In genomic region chr2:126761981-126762878, GRCh38 we compare ENCODE assay signal across 10 cellular contexts.
A peak's percentile ranks its signal among the peaks of the same experiment; 100 is the strongest.
DNase-seq lines count a peak whose midpoint lies in the region; ATAC-seq and TF ChIP-seq lines count a peak whose summit lies in the region.
"Had no signal": no experiment of that assay in that cellular context is flagged by ENCODE, and none has a peak within 500 bp of the region (broad histone marks: within the 10 kb centered on the region; RNA-seq: fewer than 3 reads in every experiment).

No MANE protein-coding gene starts in this region.

- H3K27me3 Mint-ChIP-seq in activated naive CD8-positive, alpha-beta T cell treated with anti-CD3 and anti-CD28 coated beads for 36 hours, result no peaks in the 10 kb centered on the region
- peaks cover 2% of the 10 kb centered on the region for H3K27me3 Mint-ChIP-seq in endothelial cell (ENCODE audit: unreplicated experiment)

- H3K27ac Mint-ChIP-seq in activated naive CD8-positive, alpha-beta T cell treated with anti-CD3 and anti-CD28 coated beads for 36 hours, result peak overlapping the region; percentile 47
- H3K27ac Mint-ChIP-seq in endothelial cell (ENCODE audit: unreplicated experiment), result no peak overlapping the region

- POLR2A ChIA-PET in A673 (lab: Charles Lee; ENCODE audit: low non-redundant PET), result no interaction called here

- no peak for TF ChIP-seq POLR2A in erythroblast (IDR thresholded peaks at IDR 0.05; ENCODE audit: low read length)

- ATAC-seq in GM19351 (IDR thresholded peaks at IDR 0.05; ENCODE audit: unreplicated experiment) (peak; percentile 79), HG03196 (IDR thresholded peaks at IDR 0.05; ENCODE audit: unreplicated experiment) (no peak)
- ATAC-seq: pancreas had no signal

- H3K36me3 ChIP-seq in A673 (ENCODE audit: insufficient read depth, low read length, poor library complexity, severe bottlenecking), result no peaks in the 10 kb centered on the region
- H3K36me3 ChIP-seq: pancreas had no signal

- CTCF ChIA-PET in A673 (lab: Charles Lee), result no interaction called here

- H3K36me3 Mint-ChIP-seq in activated naive CD8-positive, alpha-beta T cell treated with anti-CD3 and anti-CD28 coated beads for 36 hours, result no peaks in the 10 kb centered on the region
- H3K36me3 Mint-ChIP-seq in endothelial cell (ENCODE audit: low read depth, unreplicated experiment), result no peaks in the 10 kb centered on the region

- peak; percentile 18 to 48 for DNase-seq in activated CD4-positive, alpha-beta T cell treated with anti-CD3 and anti-CD28 coated beads for 4 hours
- peak; percentile 56 for DNase-seq in activated naive CD8-positive, alpha-beta T cell treated with anti-CD3 and anti-CD28 coated beads for 36 hours
- DNase-seq in stimulated activated CD8-positive, alpha-beta memory T cell treated with anti-CD3 and anti-CD28 coated beads, Interleukin-4, amount 100 ng/mL, for 48 hours, result peak; percentile 60
- no peak for DNase-seq in A673 (ENCODE audit: low spot score)
- no peak for DNase-seq in erythroblast (lab: John Stamatoyannopoulos, UW)
- no peak for DNase-seq in endothelial cell (ENCODE audit: low spot score)
- DNase-seq: NCI-H2227 treated with DMSO at 0.1 percent for 48 hours had no signal

- no peaks in the 10 kb centered on the region for H3K9me3 Mint-ChIP-seq in activated naive CD8-positive, alpha-beta T cell treated with anti-CD3 and anti-CD28 coated beads for 36 hours
- no peaks in the 10 kb centered on the region for H3K9me3 Mint-ChIP-seq in endothelial cell (ENCODE audit: unreplicated experiment)

- H3K27ac ChIP-seq in A673 (ENCODE audit: low read depth, low read length, poor library complexity, severe bottlenecking), result no peak overlapping the region
- H3K27ac ChIP-seq: pancreas had no signal

- intact Hi-C loops in A673 (cut with micrococcal nuclease; ENCODE audit: unreplicated experiment), result no loop called here

- peaks cover 28% of the 10 kb centered on the region for H3K27me3 ChIP-seq in A673 (replicated peaks; ENCODE audit: insufficient read depth, low read depth, low read length, poor library complexity)
- H3K27me3 ChIP-seq: pancreas had no signal

- H3K4me3 Mint-ChIP-seq in activated naive CD8-positive, alpha-beta T cell treated with anti-CD3 and anti-CD28 coated beads for 36 hours, result peak overlapping the region; percentile 27
- no peak overlapping the region for H3K4me3 Mint-ChIP-seq in endothelial cell (ENCODE audit: unreplicated experiment)

- BruUV-seq in A673 (replicated peaks; lab: Mats Ljungman, UMichigan), result no TSS peak

- TF ChIP-seq CTCF in A673 (conservative IDR thresholded peaks at IDR 0.05; ENCODE audit: low read depth, low read length) (no peak), endothelial cell (IDR thresholded peaks at IDR 0.05; ENCODE audit: unreplicated experiment) (no peak)

- H3K9me3 ChIP-seq in A673 (ENCODE audit: low read depth, low read length, poor library complexity, severe bottlenecking), result no peaks in the 10 kb centered on the region
- H3K9me3 ChIP-seq: pancreas had no signal

- H3K4me1 Mint-ChIP-seq in activated naive CD8-positive, alpha-beta T cell treated with anti-CD3 and anti-CD28 coated beads for 36 hours, result peaks cover 45% of the 10 kb centered on the region
- H3K4me1 Mint-ChIP-seq in endothelial cell (ENCODE audit: unreplicated experiment), result no peaks in the 10 kb centered on the region

- H3K4me1 ChIP-seq in A673 (ENCODE audit: insufficient read depth, low read length, poor library complexity, severe bottlenecking), result no peaks in the 10 kb centered on the region
- H3K4me1 ChIP-seq: pancreas had no signal

- no peak overlapping the region for H3K4me3 ChIP-seq in A673 (ENCODE audit: low read depth, low read length, poor library complexity, severe bottlenecking)
- H3K4me3 ChIP-seq: pancreas had no signal

Comparison
In these comparisons a context has a peak if more than half of its experiments do, and no peak if none do; other contexts are left out.
1. DNase-seq: peak in activated CD4-positive, alpha-beta T cell treated with anti-CD3 and anti-CD28 coated beads for 4 hours (2 of 2), activated naive CD8-positive, alpha-beta T cell treated with anti-CD3 and anti-CD28 coated beads for 36 hours (single experiment) and stimulated activated CD8-positive, alpha-beta memory T cell treated with anti-CD3 and anti-CD28 coated beads, Interleukin-4, amount 100 ng/mL, for 48 hours (single experiment); none in A673 (single experiment), erythroblast (0 of 2) and endothelial cell (single experiment).